In the genomic region with DNA sequence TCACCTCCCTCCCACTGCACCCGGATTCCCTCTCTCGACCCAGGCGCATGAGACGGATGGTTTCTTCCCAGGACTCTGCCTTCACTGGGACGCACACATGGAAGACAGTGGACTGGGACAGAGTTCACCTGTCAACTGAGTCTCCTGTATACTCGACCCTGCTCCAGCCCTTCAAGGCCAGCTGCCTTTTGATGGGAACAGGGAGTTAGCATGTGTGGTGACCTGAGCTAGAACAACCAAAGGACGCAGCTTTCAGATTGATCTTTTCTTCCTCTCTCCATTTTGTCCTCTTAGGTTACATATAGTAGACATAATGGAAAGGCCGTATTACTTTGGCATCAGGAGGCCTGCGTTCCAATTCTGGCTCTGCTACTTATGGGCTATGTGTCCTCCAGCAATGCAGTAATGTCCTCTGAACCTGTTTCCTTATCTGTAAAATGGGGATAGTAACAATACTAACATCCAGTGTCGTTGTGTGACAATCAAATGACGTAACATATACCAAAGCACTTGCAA, we compare ENCODE assay signal across 1 cellular context.
TF ChIP-seq lines count a peak whose summit lies in the region.

No MANE protein-coding gene starts in this region.

TF ChIP-seq in HEK293, 187 proteins besides CTCF, POLR2A, EP300 and RAD21 (continued from another document):
- TF ChIP-seq, protein P1, sequence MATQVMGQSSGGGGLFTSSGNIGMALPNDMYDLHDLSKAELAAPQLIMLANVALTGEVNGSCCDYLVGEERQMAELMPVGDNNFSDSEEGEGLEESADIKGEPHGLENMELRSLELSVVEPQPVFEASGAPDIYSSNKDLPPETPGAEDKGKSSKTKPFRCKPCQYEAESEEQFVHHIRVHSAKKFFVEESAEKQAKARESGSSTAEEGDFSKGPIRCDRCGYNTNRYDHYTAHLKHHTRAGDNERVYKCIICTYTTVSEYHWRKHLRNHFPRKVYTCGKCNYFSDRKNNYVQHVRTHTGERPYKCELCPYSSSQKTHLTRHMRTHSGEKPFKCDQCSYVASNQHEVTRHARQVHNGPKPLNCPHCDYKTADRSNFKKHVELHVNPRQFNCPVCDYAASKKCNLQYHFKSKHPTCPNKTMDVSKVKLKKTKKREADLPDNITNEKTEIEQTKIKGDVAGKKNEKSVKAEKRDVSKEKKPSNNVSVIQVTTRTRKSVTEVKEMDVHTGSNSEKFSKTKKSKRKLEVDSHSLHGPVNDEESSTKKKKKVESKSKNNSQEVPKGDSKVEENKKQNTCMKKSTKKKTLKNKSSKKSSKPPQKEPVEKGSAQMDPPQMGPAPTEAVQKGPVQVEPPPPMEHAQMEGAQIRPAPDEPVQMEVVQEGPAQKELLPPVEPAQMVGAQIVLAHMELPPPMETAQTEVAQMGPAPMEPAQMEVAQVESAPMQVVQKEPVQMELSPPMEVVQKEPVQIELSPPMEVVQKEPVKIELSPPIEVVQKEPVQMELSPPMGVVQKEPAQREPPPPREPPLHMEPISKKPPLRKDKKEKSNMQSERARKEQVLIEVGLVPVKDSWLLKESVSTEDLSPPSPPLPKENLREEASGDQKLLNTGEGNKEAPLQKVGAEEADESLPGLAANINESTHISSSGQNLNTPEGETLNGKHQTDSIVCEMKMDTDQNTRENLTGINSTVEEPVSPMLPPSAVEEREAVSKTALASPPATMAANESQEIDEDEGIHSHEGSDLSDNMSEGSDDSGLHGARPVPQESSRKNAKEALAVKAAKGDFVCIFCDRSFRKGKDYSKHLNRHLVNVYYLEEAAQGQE (tag by site-specific recombination; IDR thresholded peaks at IDR 0.05), result no peak
- TF ChIP-seq ZNF335 (tag by site-specific recombination; conservative IDR thresholded peaks at IDR 0.05) (no peak), ZNF311 (tag by site-specific recombination; IDR thresholded peaks at IDR 0.05; ENCODE audit: borderline replicate concordance) (no peak), ZNF138 (tag by site-specific recombination; IDR thresholded peaks at IDR 0.05; ENCODE audit: borderline replicate concordance) (no peak), GFI1B (tag by site-specific recombination; IDR thresholded peaks at IDR 0.05) (no peak), ZNF19 (tag by site-specific recombination; IDR thresholded peaks at IDR 0.05; ENCODE audit: low read depth) (no peak), YY1 (tag by site-specific recombination; IDR thresholded peaks at IDR 0.05) (no peak), IKZF3 (tag by site-specific recombination; IDR thresholded peaks at IDR 0.05) (no peak), ZFP37 (tag by site-specific recombination; IDR thresholded peaks at IDR 0.05) (no peak), ZNF133 (tag by site-specific recombination; IDR thresholded peaks at IDR 0.05) (no peak), ZNF433 (tag by site-specific recombination; IDR thresholded peaks at IDR 0.05; ENCODE audit: low read depth) (no peak)
- TF ChIP-seq, protein P2, sequence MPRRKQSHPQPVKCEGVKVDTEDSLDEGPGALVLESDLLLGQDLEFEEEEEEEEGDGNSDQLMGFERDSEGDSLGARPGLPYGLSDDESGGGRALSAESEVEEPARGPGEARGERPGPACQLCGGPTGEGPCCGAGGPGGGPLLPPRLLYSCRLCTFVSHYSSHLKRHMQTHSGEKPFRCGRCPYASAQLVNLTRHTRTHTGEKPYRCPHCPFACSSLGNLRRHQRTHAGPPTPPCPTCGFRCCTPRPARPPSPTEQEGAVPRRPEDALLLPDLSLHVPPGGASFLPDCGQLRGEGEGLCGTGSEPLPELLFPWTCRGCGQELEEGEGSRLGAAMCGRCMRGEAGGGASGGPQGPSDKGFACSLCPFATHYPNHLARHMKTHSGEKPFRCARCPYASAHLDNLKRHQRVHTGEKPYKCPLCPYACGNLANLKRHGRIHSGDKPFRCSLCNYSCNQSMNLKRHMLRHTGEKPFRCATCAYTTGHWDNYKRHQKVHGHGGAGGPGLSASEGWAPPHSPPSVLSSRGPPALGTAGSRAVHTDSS (tag by site-specific recombination; IDR thresholded peaks at IDR 0.05), result no peak
- TF ChIP-seq, protein P3, sequence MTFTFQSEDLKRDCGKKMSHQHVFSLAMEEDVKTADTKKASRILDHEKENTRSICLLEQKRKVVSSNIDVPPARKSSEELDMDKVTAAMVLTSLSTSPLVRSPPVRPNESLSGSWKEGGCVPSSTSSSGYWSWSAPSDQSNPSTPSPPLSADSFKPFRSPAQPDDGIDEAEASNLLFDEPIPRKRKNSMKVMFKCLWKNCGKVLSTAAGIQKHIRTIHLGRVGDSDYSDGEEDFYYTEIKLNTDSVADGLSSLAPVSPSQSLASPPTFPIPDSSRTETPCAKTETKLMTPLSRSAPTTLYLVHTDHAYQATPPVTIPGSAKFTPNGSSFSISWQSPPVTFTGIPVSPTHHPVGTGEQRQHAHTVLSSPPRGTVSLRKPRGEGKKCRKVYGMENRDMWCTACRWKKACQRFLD (tag by site-specific recombination; IDR thresholded peaks at IDR 0.05), result no peak
TF ChIP-seq in HEK293: peak in this region for 0.
